ENCODE assay signal across 6 cellular contexts in genomic region chr19:38360839-38361631, GRCh38. TPM values are rescaled to one million over a fixed set of nuclear protein-coding genes. Genes with fewer than 3 reads are reported as not detected.
A peak's percentile ranks its signal among the peaks of the same experiment; 100 is the strongest.
DNase-seq lines count a peak whose midpoint lies in the region; ATAC-seq and TF ChIP-seq lines count a peak whose summit lies in the region.

No MANE protein-coding gene starts in this region.

- H3K27me3 ChIP-seq in ectodermal cell (ENCODE audit: control insufficient read depth, insufficient read depth, low read length, poor library complexity, severe bottlenecking): peaks cover 49% of the 10 kb centered on the region
- H3K27me3 ChIP-seq in rectal smooth muscle tissue (ENCODE audit: control insufficient read depth, insufficient read depth, low read length): peaks cover 15% of the 10 kb centered on the region

- no peak overlapping the region for H3K9ac ChIP-seq in rectal smooth muscle tissue (ENCODE audit: low read length)

- H3K4me3 ChIP-seq in LNCaP clone FGC (ENCODE audit: low read depth, low read length): peak overlapping the region; percentile 62
- peak overlapping the region; percentile 42 for H3K4me3 ChIP-seq in ectodermal cell (ENCODE audit: insufficient read depth, low read depth, low read length)
- H3K4me3 ChIP-seq in rectal smooth muscle tissue (ENCODE audit: low read length): peak overlapping the region; percentile 71

- H3K9me3 ChIP-seq in ectodermal cell (ENCODE audit: control insufficient read depth, low read length): no peaks in the 10 kb centered on the region

- H3K27ac ChIP-seq in ectodermal cell (ENCODE audit: insufficient read depth, low read depth, low read length, poor library complexity, severe bottlenecking) (no peak overlapping the region), rectal smooth muscle tissue (ENCODE audit: low read depth, low read length) (no peak overlapping the region)

- H3K4me1 ChIP-seq in ectodermal cell (ENCODE audit: control insufficient read depth, insufficient read depth, low read length) (no peaks in the 10 kb centered on the region), rectal smooth muscle tissue (ENCODE audit: control insufficient read depth, insufficient read depth, low read length) (no peaks in the 10 kb centered on the region)

- 27 to 30% methylated on average over 23 of the region's 23 CpGs for WGBS in ectodermal cell, 2 experiments

- DNase-seq in LNCaP clone FGC (ENCODE audit: low read depth) (no peak), glomerular visceral epithelial cell (ENCODE audit: extremely low spot score) (no peak)
- DNase-seq in stimulated activated CD4-positive, alpha-beta T cell treated with anti-CD3 and anti-CD28 coated beads, Interleukin-12 subunit alpha, Interleukin-12 subunit beta, amount 100 ng/mL, for 4 hours: no peak

- TF ChIP-seq CTCF in LNCaP clone FGC (IDR thresholded peaks at IDR 0.05; ENCODE audit: control insufficient read depth, extremely low read depth, insufficient read depth): no peak

- ATAC-seq in GM21737 (IDR thresholded peaks at IDR 0.05; ENCODE audit: unreplicated experiment): no peak

- H3K36me3 ChIP-seq in ectodermal cell (ENCODE audit: control insufficient read depth, insufficient read depth, low read length) (no peaks in the 10 kb centered on the region), rectal smooth muscle tissue (ENCODE audit: control insufficient read depth, insufficient read depth, low read length) (no peaks in the 10 kb centered on the region)

RNA-seq across cellular contexts. Expression of gene PSMD8, which starts 13.3 kb away (rescaled TPM):
- polyA plus RNA-seq in ectodermal cell (2013, experiment 1 of 4): 205 TPM
- 185 TPM for polyA plus RNA-seq in ectodermal cell (2013, experiment 2 of 4)
- 182 TPM for polyA plus RNA-seq in ectodermal cell (2013, experiment 3 of 4)
- 198 TPM for polyA plus RNA-seq in ectodermal cell (2013, experiment 4 of 4)

RNA-seq across cellular contexts. Expression of gene CATSPERG, which starts 25.4 kb away (rescaled TPM):
- 3.9 TPM for polyA plus RNA-seq in ectodermal cell (2013, experiment 1 of 4)
- 5.3 TPM for polyA plus RNA-seq in ectodermal cell (2013, experiment 2 of 4)
- polyA plus RNA-seq in ectodermal cell (2013, experiment 3 of 4): 3.5 TPM
- polyA plus RNA-seq in ectodermal cell (2013, experiment 4 of 4): 3.6 TPM

RNA-seq across cellular contexts. Expression of gene GGN, which starts 26.8 kb away (rescaled TPM):
- 2.6 TPM for polyA plus RNA-seq in ectodermal cell (2013, experiment 1 of 4)
- 0.87 TPM for polyA plus RNA-seq in ectodermal cell (2013, experiment 2 of 4)
- polyA plus RNA-seq in ectodermal cell (2013, experiment 3 of 4): 1.3 TPM
- 1.9 TPM for polyA plus RNA-seq in ectodermal cell (2013, experiment 4 of 4)

RNA-seq across cellular contexts. Expression of gene SPRED3, which starts 27.5 kb away (rescaled TPM):
- 2.3 TPM for polyA plus RNA-seq in ectodermal cell (2013, experiment 1 of 4)
- 2.3 TPM for polyA plus RNA-seq in ectodermal cell (2013, experiment 2 of 4)
- polyA plus RNA-seq in ectodermal cell (2013, experiment 3 of 4): 1.2 TPM
- polyA plus RNA-seq in ectodermal cell (2013, experiment 4 of 4): 2.1 TPM

RNA-seq across cellular contexts. Expression of gene KCNK6, which starts 41.4 kb away (rescaled TPM):
- 1.0 TPM for polyA plus RNA-seq in ectodermal cell (2013, experiment 1 of 4)
- 1.3 TPM for polyA plus RNA-seq in ectodermal cell (2013, experiment 2 of 4)
- polyA plus RNA-seq in ectodermal cell (2013, experiment 3 of 4): 1.0 TPM
- polyA plus RNA-seq in ectodermal cell (2013, experiment 4 of 4): 1.3 TPM
